Comparison of ENCODE assay signal across 29 cellular contexts in the genomic region with DNA sequence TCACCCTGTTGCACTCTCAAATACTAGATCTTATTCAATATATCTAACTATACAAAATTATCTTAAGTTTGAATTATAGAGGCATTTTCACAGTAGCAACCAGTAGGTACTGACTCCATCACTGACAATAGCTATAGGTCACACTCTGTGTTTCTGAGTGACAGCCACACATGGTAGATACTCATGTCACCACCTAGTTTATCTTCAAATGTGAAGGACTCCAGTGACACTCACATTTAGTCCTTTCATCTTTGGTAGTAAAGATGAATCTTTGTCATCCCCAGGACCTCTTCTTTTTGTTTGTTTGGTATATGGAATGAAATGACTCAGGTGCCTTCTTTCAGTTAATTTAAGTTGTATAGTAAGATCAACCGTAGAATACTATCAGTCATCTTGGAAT.
DNase-seq lines count a peak whose midpoint lies in the region; ATAC-seq and TF ChIP-seq lines count a peak whose summit lies in the region.
"Had no signal": no experiment of that assay in that cellular context is flagged by ENCODE, and none has a peak within 500 bp of the region (broad histone marks: within the 10 kb centered on the region; RNA-seq: fewer than 3 reads in every experiment).

No MANE protein-coding gene starts in this region.

- peak; percentile 34 for ATAC-seq in activated CD8-positive, alpha-beta memory T cell treated with anti-CD3 and anti-CD28 coated beads, Interleukin-2, amount 10 ng/mL, durations not matched to agents 7 days and 5 days
- ATAC-seq in DND-41 (ENCODE audit: insufficient read depth, low read depth) (no peak), natural killer cell (no peak)
- ATAC-seq: esophagus mucosa, heart left ventricle, Panc1 had no signal

- peak overlapping the region; percentile 4 for H3K4me3 Mint-ChIP-seq in activated CD8-positive, alpha-beta memory T cell treated with anti-CD3 and anti-CD28 coated beads, Interleukin-2, amount 10 ng/mL, durations not matched to agents 7 days and 5 days
- H3K4me3 Mint-ChIP-seq in activated T-helper 2 cell treated with anti-CD3 and anti-CD28 coated beads, Interferon-gamma antibody, Interleukin-2, Interleukin-4, amounts not matched to agents 10 μg/mL and 5 μg/mL and 100 μg/mL, durations not matched to agents 14 hours and 24 hours and 36 hours (ENCODE audit: low read depth): no peak overlapping the region
- H3K4me3 Mint-ChIP-seq in natural killer cell: peak overlapping the region; percentile 57
- H3K4me3 Mint-ChIP-seq: endodermal cell, nephron, type B pancreatic cell had no signal

- peaks cover 58% of the 10 kb centered on the region for H3K36me3 Mint-ChIP-seq in activated CD8-positive, alpha-beta memory T cell treated with anti-CD3 and anti-CD28 coated beads, Interleukin-2, amount 10 ng/mL, durations not matched to agents 7 days and 5 days
- peaks cover 32% of the 10 kb centered on the region for H3K36me3 Mint-ChIP-seq in activated T-helper 2 cell treated with anti-CD3 and anti-CD28 coated beads, Interferon-gamma antibody, Interleukin-2, Interleukin-4, amounts not matched to agents 10 μg/mL and 5 μg/mL and 100 μg/mL, durations not matched to agents 14 hours and 24 hours and 36 hours (ENCODE audit: low read depth)
- no peaks in the 10 kb centered on the region for H3K36me3 Mint-ChIP-seq in natural killer cell

- H3K27ac Mint-ChIP-seq in activated CD8-positive, alpha-beta memory T cell treated with anti-CD3 and anti-CD28 coated beads, Interleukin-2, amount 10 ng/mL, durations not matched to agents 7 days and 5 days: peak overlapping the region; percentile 80
- H3K27ac Mint-ChIP-seq in activated T-helper 2 cell treated with anti-CD3 and anti-CD28 coated beads, Interferon-gamma antibody, Interleukin-2, Interleukin-4, amounts not matched to agents 10 μg/mL and 5 μg/mL and 100 μg/mL, durations not matched to agents 14 hours and 24 hours and 36 hours: peak overlapping the region; percentile 91
- H3K27ac Mint-ChIP-seq in natural killer cell: peak overlapping the region; percentile 91 to 94
- H3K27ac Mint-ChIP-seq: endodermal cell, nephron, type B pancreatic cell had no signal

- no peaks in the 10 kb centered on the region for H3K79me2 ChIP-seq in DND-41 (ENCODE audit: insufficient read depth, low read length)

- intact Hi-C loops in activated T-helper 2 cell treated with anti-CD3 and anti-CD28 coated beads, Interferon-gamma antibody, Interleukin-2, Interleukin-4, amounts not matched to agents 10 μg/mL and 5 μg/mL and 100 μg/mL, durations not matched to agents 14 hours and 24 hours and 36 hours (cut with micrococcal nuclease): loop anchor here (1.0 to 5.0 kb wide), 5 partner anchors 108 to 910 kb away; a partner anchor contains a TSS
- intact Hi-C loops in natural killer cell (cut with micrococcal nuclease): loop anchor here (5.0 kb wide), 2 partner anchors 90 to 205 kb away; a partner anchor contains a TSS
- intact Hi-C loops in cardiac septum (cut with DNase I): no loop called here

- no peaks in the 10 kb centered on the region for H3K27me3 Mint-ChIP-seq in activated CD8-positive, alpha-beta memory T cell treated with anti-CD3 and anti-CD28 coated beads, Interleukin-2, amount 10 ng/mL, durations not matched to agents 7 days and 5 days
- H3K27me3 Mint-ChIP-seq in activated T-helper 2 cell treated with anti-CD3 and anti-CD28 coated beads, Interferon-gamma antibody, Interleukin-2, Interleukin-4, amounts not matched to agents 10 μg/mL and 5 μg/mL and 100 μg/mL, durations not matched to agents 14 hours and 24 hours and 36 hours (ENCODE audit: low read depth): no peaks in the 10 kb centered on the region
- H3K27me3 Mint-ChIP-seq in natural killer cell (ENCODE audit: low read depth in 2 of 2): no peaks in the 10 kb centered on the region
- H3K27me3 Mint-ChIP-seq: type B pancreatic cell had no signal

- peaks cover 50% of the 10 kb centered on the region for H3K4me1 ChIP-seq in DND-41 (ENCODE audit: insufficient read depth, low read length)
- H3K4me1 ChIP-seq: ascending aorta had no signal

- H3K4me3 ChIP-seq in DND-41 (ENCODE audit: low read depth in 1 of 2, low read length in 2 of 2): no peak overlapping the region
- H3K4me3 ChIP-seq: ascending aorta, GM23248, heart left ventricle, MG63, skin epidermis had no signal

- CTCF ChIA-PET in activated CD8-positive, alpha-beta memory T cell treated with anti-CD3 and anti-CD28 coated beads, Interleukin-2, amount 10 ng/mL, durations not matched to agents 7 days and 5 days (lab: Charles Lee): interaction anchor here (0.9 kb wide), 1 partner anchor 204 kb away, joined by 3 read pairs; no protein-coding TSS in a partner anchor

- H3K36me3 ChIP-seq in DND-41 (ENCODE audit: insufficient read depth, low read length): peaks cover 15% of the 10 kb centered on the region; the same call in 1 of the 2 replicates
- H3K36me3 ChIP-seq: MG63 had no signal

- H3K27ac ChIP-seq in DND-41 (ENCODE audit: low read length): peak overlapping the region; percentile 15; the same call in 1 of the 2 replicates
- H3K27ac ChIP-seq: ascending aorta, GM23248 had no signal

- no peaks in the 10 kb centered on the region for H4K20me1 ChIP-seq in DND-41 (ENCODE audit: insufficient read depth, low read length)

- no peaks in the 10 kb centered on the region for H3K9me3 ChIP-seq in DND-41 (ENCODE audit: insufficient read depth, low read length, severe bottlenecking)
- H3K9me3 ChIP-seq: ascending aorta, BE2C, heart left ventricle, MG63 had no signal

- no peak overlapping the region for H2AFZ ChIP-seq in DND-41 (ENCODE audit: low read depth, low read length)
- H2AFZ ChIP-seq: GM23248 had no signal

- H3K9me3 Mint-ChIP-seq in activated CD8-positive, alpha-beta memory T cell treated with anti-CD3 and anti-CD28 coated beads, Interleukin-2, amount 10 ng/mL, durations not matched to agents 7 days and 5 days (ENCODE audit: low read depth): peaks cover 2% of the 10 kb centered on the region
- peaks cover 4% of the 10 kb centered on the region for H3K9me3 Mint-ChIP-seq in activated T-helper 2 cell treated with anti-CD3 and anti-CD28 coated beads, Interferon-gamma antibody, Interleukin-2, Interleukin-4, amounts not matched to agents 10 μg/mL and 5 μg/mL and 100 μg/mL, durations not matched to agents 14 hours and 24 hours and 36 hours
- no peaks in the 10 kb centered on the region for H3K9me3 Mint-ChIP-seq in natural killer cell
- H3K9me3 Mint-ChIP-seq: endodermal cell, nephron, type B pancreatic cell had no signal

- DNase-seq in activated CD8-positive, alpha-beta memory T cell treated with anti-CD3 and anti-CD28 coated beads, Interleukin-2, amount 10 ng/mL, durations not matched to agents 7 days and 5 days: no peak
- DNase-seq in activated CD8-positive, alpha-beta memory T cell treated with anti-CD3 and anti-CD28 coated beads for 24 hours: no peak
- DNase-seq in DND-41 (no peak), natural killer cell (no peak), pons (ENCODE audit: low spot score) (no peak), DMS114 treated with DMSO at 0.1 percent for 48 hours (lab: John Stamatoyannopoulos, UW; ENCODE audit: unreplicated experiment) (no peak), cardiac septum (ENCODE audit: low spot score) (no peak)
- DNase-seq in activated T-helper 2 cell treated with anti-CD3 and anti-CD28 coated beads, Interferon-gamma antibody, Interleukin-2, Interleukin-4, amounts not matched to agents 10 μg/mL and 5 μg/mL and 100 μg/mL, durations not matched to agents 14 hours and 24 hours and 36 hours (ENCODE audit: low spot score): no peak
- DNase-seq: activated naive CD4-positive, alpha-beta T cell treated with anti-CD3 and anti-CD28 coated beads, Interleukin-2, amount 50 U/mL, for 16 hours; BE2C; caudate nucleus; DMS79 treated with DMSO at 0.1 percent for 48 hours; endodermal cell; foreskin fibroblast; GM23248; heart left ventricle; KBM-7; MG63; midbrain; NCI-H2029 treated with DMSO at 0.1 percent for 48 hours; NCI-H226; SIG-M5; stimulated activated CD8-positive, alpha-beta memory T cell treated with anti-CD3 and anti-CD28 coated beads, Interleukin-4, amount 100 ng/mL, for 48 hours had no signal

- no peak overlapping the region for H3K4me2 ChIP-seq in DND-41 (ENCODE audit: insufficient read depth, low read length)

- no peaks in the 10 kb centered on the region for H3K27me3 ChIP-seq in DND-41 (ENCODE audit: insufficient read depth, low read length, poor library complexity)
- H3K27me3 ChIP-seq: ascending aorta, BE2C, heart left ventricle, MG63 had no signal

- H3K4me1 Mint-ChIP-seq in activated CD8-positive, alpha-beta memory T cell treated with anti-CD3 and anti-CD28 coated beads, Interleukin-2, amount 10 ng/mL, durations not matched to agents 7 days and 5 days: peaks cover 75% of the 10 kb centered on the region
- H3K4me1 Mint-ChIP-seq in activated T-helper 2 cell treated with anti-CD3 and anti-CD28 coated beads, Interferon-gamma antibody, Interleukin-2, Interleukin-4, amounts not matched to agents 10 μg/mL and 5 μg/mL and 100 μg/mL, durations not matched to agents 14 hours and 24 hours and 36 hours (ENCODE audit: low read depth): peaks cover 78% of the 10 kb centered on the region
- H3K4me1 Mint-ChIP-seq in natural killer cell: peaks cover 62 to 70% of the 10 kb centered on the region in 2 donors

- no peak overlapping the region for H3K9ac ChIP-seq in DND-41 (ENCODE audit: low read depth, low read length)
- H3K9ac ChIP-seq: GM23248 had no signal

- TF ChIP-seq CTCF in DND-41 (IDR thresholded peaks at IDR 0.05; ENCODE audit: borderline replicate concordance, extremely low read depth, low read length, poor library complexity, severe bottlenecking) (no peak), natural killer cell (IDR thresholded peaks at IDR 0.05) (no peak)
